In genomic region chr6:33407132-33407718, GRCh38 we compare ENCODE assay signal across 1 cellular context.
TF ChIP-seq lines count a peak whose summit lies in the region.

No MANE protein-coding gene starts in this region.

TF ChIP-seq in SK-N-SH, 30 proteins besides CTCF, POLR2A, EP300 and RAD21 (continued from another document):
- TF ChIP-seq FOSL2 (IDR thresholded peaks at IDR 0.05; ENCODE audit: borderline replicate concordance, low read depth) (no peak), FOXJ3 (CRISPR knock-in tag; IDR thresholded peaks at IDR 0.05) (no peak), JUND (IDR thresholded peaks at IDR 0.05) (no peak)
